7 cellular contexts compared by ENCODE assay signal in genomic region chr1:215543191-215543606, GRCh38. TPM values are rescaled to one million over a fixed set of nuclear protein-coding genes. Genes with fewer than 3 reads are reported as not detected.
DNase-seq lines count a peak whose midpoint lies in the region; ATAC-seq and TF ChIP-seq lines count a peak whose summit lies in the region.

No MANE protein-coding gene starts in this region.

- H3K9me3 ChIP-seq in adipocyte (ENCODE audit: control insufficient read depth, low read length): peaks cover 14% of the 10 kb centered on the region
- H3K9me3 ChIP-seq in spleen: peaks cover 0 to 19% (median 11%) of the 10 kb centered on the region in 8 donors
- no peaks in the 10 kb centered on the region for H3K9me3 ChIP-seq in vagina

- peak; percentile 88 for ATAC-seq in GM19467 (IDR thresholded peaks at IDR 0.05; ENCODE audit: unreplicated experiment)
- peak; percentile 94 for ATAC-seq in HG03175 (IDR thresholded peaks at IDR 0.05; ENCODE audit: unreplicated experiment)

- H3K9ac ChIP-seq in adipocyte (ENCODE audit: low read length): no peak overlapping the region

- TF ChIP-seq CTCF in spleen (IDR thresholded peaks at IDR 0.05 in 8 of 11, conservative IDR thresholded peaks at IDR 0.05 in 3 of 11) (no peak), vagina (IDR thresholded peaks at IDR 0.05) (no peak)

- DNase-seq in adipocyte (ENCODE audit: low read depth) (peak; percentile 58), spleen (no peak), superior temporal gyrus (ENCODE audit: extremely low spot score) (no peak), vagina (ENCODE audit: extremely low spot score in 2 of 2) (no peak), NCI-H1930 (lab: John Stamatoyannopoulos, UW) (no peak)

- no peaks in the 10 kb centered on the region for H3K36me3 ChIP-seq in adipocyte (ENCODE audit: control insufficient read depth, insufficient read depth, low read length, severe bottlenecking)
- no peaks in the 10 kb centered on the region for H3K36me3 ChIP-seq in spleen
- H3K36me3 ChIP-seq in vagina: no peaks in the 10 kb centered on the region

- WGBS in spleen, 5 donors: 29 to 50% (median 44%) methylated on average over 2 of the region's 2 CpGs

- peak overlapping the region in 5 of 8 donors; percentile 1 to 47 (median 18) for H3K27ac ChIP-seq in spleen
- no peak overlapping the region for H3K27ac ChIP-seq in vagina

- H3K4me3 ChIP-seq in adipocyte (ENCODE audit: low read length): peak overlapping the region; percentile 47
- no peak overlapping the region for H3K4me3 ChIP-seq in spleen
- no peak overlapping the region for H3K4me3 ChIP-seq in vagina

- intact Hi-C loops in spleen (cut with DNase I; ENCODE audit: low total_unique reads): no loop called here
- intact Hi-C loops in vagina (cut with DNase I): no loop called here

- peaks cover 17% of the 10 kb centered on the region for H3K4me1 ChIP-seq in adipocyte (ENCODE audit: control insufficient read depth, insufficient read depth, low read length)
- no peaks in the 10 kb centered on the region for H3K4me1 ChIP-seq in spleen
- no peaks in the 10 kb centered on the region for H3K4me1 ChIP-seq in vagina

- TF ChIP-seq POLR2A in spleen (IDR thresholded peaks at IDR 0.05): no peak
- no peak for TF ChIP-seq POLR2A in vagina (IDR thresholded peaks at IDR 0.05)

- H3K27me3 ChIP-seq in adipocyte (replicated peaks; ENCODE audit: control insufficient read depth, insufficient read depth, low read length) (no peaks in the 10 kb centered on the region), spleen (replicated peaks in 1 of 7) (no peaks in the 10 kb centered on the region), vagina (no peaks in the 10 kb centered on the region)

RNA-seq across cellular contexts. Expression of gene KCTD3, which starts 23.9 kb away (rescaled TPM):
- total RNA-seq in spleen (10 to 100 TPM; 13.2 to 33.0 (median 24.2) TPM), vagina (76.9 TPM)
- polyA plus RNA-seq in spleen: 10 to 100 TPM in 1 of 3 donors, 1 to 10 TPM in 2; 7.6 to 11.1 (median 8.5) TPM
